Comparison of ENCODE assay signal across 11 cellular contexts in the genomic region with DNA sequence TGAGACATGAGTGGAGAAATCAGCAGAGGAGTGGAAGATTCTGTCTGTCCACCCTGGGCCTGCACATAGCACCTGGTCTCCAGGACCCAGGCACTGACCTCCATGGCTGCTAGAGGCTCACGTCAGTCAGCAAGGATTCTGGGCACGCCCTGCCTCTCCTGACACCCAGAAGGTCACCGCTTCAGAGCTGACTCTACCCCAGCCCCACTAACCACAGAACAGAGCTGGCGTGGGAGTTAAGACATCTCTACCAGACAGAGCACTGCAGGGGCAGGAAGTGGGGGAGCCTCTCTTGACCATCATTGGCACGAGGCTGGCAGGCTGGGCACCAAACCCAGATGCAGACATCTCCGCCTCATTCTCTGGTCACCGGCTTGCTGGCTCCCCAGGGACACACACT. TPM values are rescaled to one million over a fixed set of nuclear protein-coding genes. Genes with fewer than 3 reads are reported as not detected.
DNase-seq lines count a peak whose midpoint lies in the region; ATAC-seq and TF ChIP-seq lines count a peak whose summit lies in the region.
"Had no signal": no experiment of that assay in that cellular context is flagged by ENCODE, and none has a peak within 500 bp of the region (broad histone marks: within the 10 kb centered on the region; RNA-seq: fewer than 3 reads in every experiment).

No MANE protein-coding gene starts in this region.

- intact Hi-C loops in ovary (cut with DNase I), result loop anchor here in 1 of 4 donors (5.0 kb wide), 2 partner anchors 40 to 60 kb away; no protein-coding TSS in a partner anchor

- H3K36me3 Mint-ChIP-seq in activated CD4-positive, alpha-beta memory T cell treated with anti-CD3 and anti-CD28 coated beads, Interleukin-2, amount 10 ng/mL, durations not matched to agents 7 days and 5 days (ENCODE audit: low read depth), result peaks cover 32% of the 10 kb centered on the region
- H3K36me3 Mint-ChIP-seq: IgD-negative memory B cell had no signal

- H3K4me3 ChIP-seq in GM06990 (replicated peaks; ENCODE audit: low read depth, low read length), result peak overlapping the region; percentile 19; the same call in 1 of the 2 replicates
- H3K4me3 ChIP-seq in ovary, result peak overlapping the region; percentile 8

- H3K4me1 ChIP-seq in ovary (ENCODE audit: insufficient read depth), result peaks cover 27% of the 10 kb centered on the region

- DNase-seq in GM06990 (ENCODE audit: extremely low read depth, insufficient read length), result peak; percentile 42
- no peak for DNase-seq in activated CD4-positive, alpha-beta memory T cell treated with anti-CD3 and anti-CD28 coated beads, Interleukin-2, amount 10 ng/mL, durations not matched to agents 7 days and 5 days
- no peak for DNase-seq in ovary
- DNase-seq in NCI-H69 (lab: John Stamatoyannopoulos, UW), result no peak
- DNase-seq in NCI-H2029 treated with DMSO at 0.1 percent for 48 hours (lab: John Stamatoyannopoulos, UW), result no peak
- DNase-seq: erythroblast, T-cell had no signal

- H3K9me3 Mint-ChIP-seq in activated CD4-positive, alpha-beta memory T cell treated with anti-CD3 and anti-CD28 coated beads, Interleukin-2, amount 10 ng/mL, durations not matched to agents 7 days and 5 days, result no peaks in the 10 kb centered on the region
- H3K9me3 Mint-ChIP-seq: IgD-negative memory B cell, T-cell had no signal

- no peak for TF ChIP-seq EP300 in ovary (IDR thresholded peaks at IDR 0.05)

- no peaks in the 10 kb centered on the region for H3K9me3 ChIP-seq in ovary

- POLR2A ChIA-PET in activated CD4-positive, alpha-beta memory T cell treated with anti-CD3 and anti-CD28 coated beads, Interleukin-2, amount 10 ng/mL, durations not matched to agents 7 days and 5 days (lab: Charles Lee), result interaction anchor here (1.6 kb wide), 1 partner anchor 11 kb away, joined by 4 read pairs; no protein-coding TSS in a partner anchor

- H3K4me3 Mint-ChIP-seq in activated CD4-positive, alpha-beta memory T cell treated with anti-CD3 and anti-CD28 coated beads, Interleukin-2, amount 10 ng/mL, durations not matched to agents 7 days and 5 days, result peak overlapping the region; percentile 18

- no peaks in the 10 kb centered on the region for H3K27me3 Mint-ChIP-seq in activated CD4-positive, alpha-beta memory T cell treated with anti-CD3 and anti-CD28 coated beads, Interleukin-2, amount 10 ng/mL, durations not matched to agents 7 days and 5 days
- H3K27me3 Mint-ChIP-seq: IgD-negative memory B cell, T-cell had no signal

- no peak for TF ChIP-seq POLR2A in ovary (IDR thresholded peaks at IDR 0.05)

- no peak overlapping the region for H3K27ac ChIP-seq in ovary

- peak overlapping the region; percentile 54 for H3K27ac Mint-ChIP-seq in activated CD4-positive, alpha-beta memory T cell treated with anti-CD3 and anti-CD28 coated beads, Interleukin-2, amount 10 ng/mL, durations not matched to agents 7 days and 5 days
- H3K27ac Mint-ChIP-seq: IgD-negative memory B cell, T-cell had no signal

- peaks cover 51% of the 10 kb centered on the region for H3K4me1 Mint-ChIP-seq in activated CD4-positive, alpha-beta memory T cell treated with anti-CD3 and anti-CD28 coated beads, Interleukin-2, amount 10 ng/mL, durations not matched to agents 7 days and 5 days

- ATAC-seq in HG02588 (IDR thresholded peaks at IDR 0.05; ENCODE audit: unreplicated experiment) (peak; percentile 41), HG03175 (IDR thresholded peaks at IDR 0.05; ENCODE audit: unreplicated experiment) (no peak), HG03280 (IDR thresholded peaks at IDR 0.05; ENCODE audit: unreplicated experiment) (no peak)
- ATAC-seq: T-cell had no signal

- H3K27me3 ChIP-seq in GM06990 (replicated peaks; ENCODE audit: control insufficient read depth, insufficient read depth, low read length) (no peaks in the 10 kb centered on the region), ovary (no peaks in the 10 kb centered on the region)

- TF ChIP-seq CTCF in GM06990 (IDR thresholded peaks at IDR 0.05; ENCODE audit: insufficient read depth, low read length, poor library complexity, severe bottlenecking), result no peak
- no peak for TF ChIP-seq CTCF in ovary (IDR thresholded peaks at IDR 0.05)

- CTCF ChIA-PET in activated CD4-positive, alpha-beta memory T cell treated with anti-CD3 and anti-CD28 coated beads, Interleukin-2, amount 10 ng/mL, durations not matched to agents 7 days and 5 days (lab: Charles Lee), result interaction anchor here (0.6 to 1.0 kb wide), 2 partner anchors 9 to 164 kb away, joined by 3 read pairs; no protein-coding TSS in a partner anchor

- WGBS in ovary, 3 donors, result 65 to 75% (median 68%) methylated on average over 7 of the region's 7 CpGs

- H3K36me3 ChIP-seq in GM06990 (ENCODE audit: control insufficient read depth, insufficient read depth, low read length) (peaks cover 9% of the 10 kb centered on the region), ovary (no peaks in the 10 kb centered on the region)

RNA-seq across cellular contexts. Expression of a gene that starts 3.0 kb away (rescaled TPM):
- 10 to 100 TPM; 55.6 to 58.5 TPM for total RNA-seq in activated CD4-positive, alpha-beta memory T cell treated with anti-CD3 and anti-CD28 coated beads, Interleukin-2, amount 10 ng/mL, durations not matched to agents 7 days and 5 days
- total RNA-seq in ovary, result 100 to 1,000 TPM in 3 of 7 donors, 10 to 100 TPM in 4; 27.1 to 150 (median 97.4) TPM
- polyA plus RNA-seq in ovary, result 100 to 1,000 TPM in 1 of 2 donors, 10 to 100 TPM in 1; 65.1 to 104 TPM

RNA-seq across cellular contexts. Expression of a gene that starts 54.7 kb away (rescaled TPM):
- total RNA-seq in activated CD4-positive, alpha-beta memory T cell treated with anti-CD3 and anti-CD28 coated beads, Interleukin-2, amount 10 ng/mL, durations not matched to agents 7 days and 5 days, result 1 to 10 TPM; 7.6 to 8.1 TPM
- total RNA-seq in ovary, result 10 to 100 TPM; 10.2 to 17.6 (median 13.5) TPM
- polyA plus RNA-seq in ovary, result 1 to 10 TPM; 6.0 to 8.7 TPM
